Comparison of ENCODE assay signal across 32 cellular contexts in the genomic region with DNA sequence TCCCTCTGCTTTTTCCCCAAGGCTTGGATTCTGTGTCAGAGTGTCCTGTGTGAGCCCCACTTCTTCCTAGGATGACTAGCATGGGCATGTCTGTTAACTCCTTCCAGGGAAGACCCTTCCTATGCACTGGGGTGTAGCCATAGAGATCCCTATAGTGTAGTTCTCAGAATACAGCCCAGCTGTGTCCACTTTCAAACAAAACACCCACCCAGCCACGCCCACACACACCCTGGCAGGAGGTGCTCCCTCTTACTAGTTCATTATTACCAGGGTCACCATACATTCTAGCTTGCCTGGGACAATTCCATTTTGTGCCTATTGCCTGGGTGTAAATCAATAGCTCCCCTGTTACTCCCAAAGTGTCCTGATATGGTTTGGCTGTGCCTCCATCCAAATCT.
"Had no signal": no experiment of that assay in that cellular context is flagged by ENCODE, and none has a peak within 500 bp of the region (broad histone marks: within the 10 kb centered on the region; RNA-seq: fewer than 3 reads in every experiment).

No MANE protein-coding gene starts in this region.

- H3K4me1 ChIP-seq: heart right ventricle, left ventricle myocardium inferior, parathyroid adenoma, spleen, suprapubic skin, tibial artery, upper lobe of right lung had no signal

- H3K27ac Mint-ChIP-seq: activated CD4-positive, alpha-beta memory T cell treated with anti-CD3 and anti-CD28 coated beads, Interleukin-2, amount 10 ng/mL, durations not matched to agents 7 days and 5 days; activated CD4-positive, alpha-beta T cell treated with anti-CD3 and anti-CD28 coated beads, Interleukin-2, amount 10 ng/mL, durations not matched to agents 7 days and 5 days; activated naive CD4-positive, alpha-beta T cell treated with anti-CD3 and anti-CD28 coated beads, Interleukin-2, amount 50 U/mL, for 24 hours; activated naive CD8-positive, alpha-beta T cell treated with anti-CD3 and anti-CD28 coated beads, Interleukin-2, amount 50 U/mL, for 24 hours; activated T-cell treated with anti-CD3 and anti-CD28 coated beads, Interleukin-2, amount 50 U/mL, for 24 hours; mesothelial cell of epicardium; T-helper 1 cell treated with Interleukin-12 subunit alpha and Interleukin-12 subunit beta and Interleukin-4 antibody, amounts not matched to agents 30 μg/mL and 1 μg/mL, for 36 hours had no signal

- H3K9me3 Mint-ChIP-seq: activated CD4-positive, alpha-beta memory T cell treated with anti-CD3 and anti-CD28 coated beads, Interleukin-2, amount 10 ng/mL, durations not matched to agents 7 days and 5 days; activated CD4-positive, alpha-beta T cell treated with anti-CD3 and anti-CD28 coated beads, Interleukin-2, amount 10 ng/mL, durations not matched to agents 7 days and 5 days; activated naive CD8-positive, alpha-beta T cell treated with anti-CD3 and anti-CD28 coated beads, Interleukin-2, amount 50 U/mL, for 24 hours; activated T-cell treated with anti-CD3 and anti-CD28 coated beads, Interleukin-2, amount 50 U/mL, for 24 hours; T-helper 1 cell treated with Interleukin-12 subunit alpha and Interleukin-12 subunit beta and Interleukin-4 antibody, amounts not matched to agents 30 μg/mL and 1 μg/mL, for 36 hours had no signal

- H3K4me1 Mint-ChIP-seq: activated CD4-positive, alpha-beta memory T cell treated with anti-CD3 and anti-CD28 coated beads, Interleukin-2, amount 10 ng/mL, durations not matched to agents 7 days and 5 days; activated CD4-positive, alpha-beta T cell treated with anti-CD3 and anti-CD28 coated beads, Interleukin-2, amount 10 ng/mL, durations not matched to agents 7 days and 5 days; activated naive CD4-positive, alpha-beta T cell treated with anti-CD3 and anti-CD28 coated beads, Interleukin-2, amount 50 U/mL, for 24 hours; activated naive CD8-positive, alpha-beta T cell treated with anti-CD3 and anti-CD28 coated beads, Interleukin-2, amount 50 U/mL, for 24 hours; central memory CD8-positive, alpha-beta T cell; naive thymus-derived CD8-positive, alpha-beta T cell had no signal

- H3K27me3 Mint-ChIP-seq: activated CD4-positive, alpha-beta memory T cell treated with anti-CD3 and anti-CD28 coated beads, Interleukin-2, amount 10 ng/mL, durations not matched to agents 7 days and 5 days; activated CD4-positive, alpha-beta T cell treated with anti-CD3 and anti-CD28 coated beads, Interleukin-2, amount 10 ng/mL, durations not matched to agents 7 days and 5 days; activated naive CD4-positive, alpha-beta T cell treated with anti-CD3 and anti-CD28 coated beads, Interleukin-2, amount 50 U/mL, for 24 hours; central memory CD8-positive, alpha-beta T cell had no signal

- H3K9me3 ChIP-seq: heart right ventricle, left ventricle myocardium inferior, spleen, suprapubic skin, tibial artery, upper lobe of right lung had no signal

- H2AFZ ChIP-seq: parathyroid adenoma had no signal

- H3K4me3 Mint-ChIP-seq: activated CD4-positive, alpha-beta memory T cell treated with anti-CD3 and anti-CD28 coated beads, Interleukin-2, amount 10 ng/mL, durations not matched to agents 7 days and 5 days; activated CD4-positive, alpha-beta T cell treated with anti-CD3 and anti-CD28 coated beads, Interleukin-2, amount 10 ng/mL, durations not matched to agents 7 days and 5 days; activated naive CD4-positive, alpha-beta T cell treated with anti-CD3 and anti-CD28 coated beads, Interleukin-2, amount 50 U/mL, for 24 hours; activated naive CD8-positive, alpha-beta T cell treated with anti-CD3 and anti-CD28 coated beads, Interleukin-2, amount 50 U/mL, for 24 hours; activated T-cell treated with anti-CD3 and anti-CD28 coated beads, Interleukin-2, amount 50 U/mL, for 24 hours; central memory CD8-positive, alpha-beta T cell; mesothelial cell of epicardium; naive thymus-derived CD8-positive, alpha-beta T cell; neural crest cell; T-helper 1 cell treated with Interleukin-12 subunit alpha and Interleukin-12 subunit beta and Interleukin-4 antibody, amounts not matched to agents 30 μg/mL and 1 μg/mL, for 36 hours had no signal

- FAIRE-seq: colon, TTC549 had no signal

- H3K79me2 ChIP-seq: parathyroid adenoma had no signal

- H3K36me3 ChIP-seq: heart right ventricle, left ventricle myocardium inferior, spleen, suprapubic skin, tibial artery, upper lobe of right lung, WERI-Rb-1 had no signal

- H3K27ac ChIP-seq: heart right ventricle, left ventricle myocardium inferior, parathyroid adenoma, spleen, suprapubic skin, tibial artery, upper lobe of right lung had no signal

- H3K9ac ChIP-seq: parathyroid adenoma had no signal

- H3K36me3 Mint-ChIP-seq: activated naive CD4-positive, alpha-beta T cell treated with anti-CD3 and anti-CD28 coated beads, Interleukin-2, amount 50 U/mL, for 24 hours; mesothelial cell of epicardium; naive thymus-derived CD8-positive, alpha-beta T cell had no signal

- DNase-seq: activated CD4-positive, alpha-beta memory T cell treated with anti-CD3 and anti-CD28 coated beads, Interleukin-2, amount 10 ng/mL, durations not matched to agents 7 days and 5 days; activated CD4-positive, alpha-beta T cell treated with anti-CD3 and anti-CD28 coated beads, Interleukin-2, amount 10 ng/mL, durations not matched to agents 7 days and 5 days; activated CD8-positive, alpha-beta memory T cell treated with anti-CD3 and anti-CD28 coated beads, Interleukin-2, amount 50 U/mL, for 48 hours; activated gamma-delta T cell treated with Interleukin-2 at 50 U/mL for 16 hours; activated naive CD8-positive, alpha-beta T cell treated with anti-CD3 and anti-CD28 coated beads, Interleukin-2, amount 50 U/mL, for 24 hours; activated T-cell treated with anti-CD3 and anti-CD28 coated beads, Interleukin-2, amount 50 U/mL, for 24 hours; amygdala; effector CD8-positive, alpha-beta T cell; erythroblast; foreskin melanocyte; heart right ventricle; left ventricle myocardium inferior; naive thymus-derived CD8-positive, alpha-beta T cell; occipital lobe; right cardiac atrium; spleen; stimulated activated naive CD4-positive, alpha-beta T cell; SW 1271; T-helper 9 cell; tibial artery; upper lobe of right lung had no signal

- ATAC-seq: activated CD4-positive, CD25-positive, alpha-beta regulatory T cell treated with anti-CD3 and anti-CD28 coated beads, Interleukin-2, amount 50 U/mL, for 24 hours; activated naive CD8-positive, alpha-beta T cell treated with anti-CD3 and anti-CD28 coated beads, Interleukin-2, amount 50 U/mL, for 24 hours; heart right ventricle; naive thymus-derived CD8-positive, alpha-beta T cell; right cardiac atrium; upper lobe of right lung had no signal

- H3K4me3 ChIP-seq: heart right ventricle, left ventricle myocardium inferior, spleen, suprapubic skin, tibial artery, upper lobe of right lung had no signal

- H3K27me3 ChIP-seq: heart right ventricle, spleen, suprapubic skin, tibial artery, upper lobe of right lung had no signal
